Comparison of ENCODE assay signal across 2 cellular contexts in genomic region chr4:73250642-73251041, GRCh38.
TF ChIP-seq lines count a peak whose summit lies in the region.

No MANE protein-coding gene starts in this region.

TF ChIP-seq in HepG2, 621 proteins besides CTCF, POLR2A, EP300 and RAD21:
- 0 out of 2 replicates have a peak, but pooled peaks have one; percentile 47 for TF ChIP-seq FOXP1 (IDR thresholded peaks at IDR 0.05)
- no peak for TF ChIP-seq FOXP1 (CRISPR knock-in tag; IDR thresholded peaks at IDR 0.05)
- no peak for TF ChIP-seq NR2F6 (IDR thresholded peaks at IDR 0.05)
- TF ChIP-seq NR2F6 (CRISPR knock-in tag; IDR thresholded peaks at IDR 0.05), result no peak
TF ChIP-seq in HepG2: peak in this region for 1.

TF ChIP-seq in HEK293T, 16 proteins besides CTCF, POLR2A, EP300 and RAD21:
- TF ChIP-seq PKNOX1 (IDR thresholded peaks at IDR 0.05) (no peak), BHLHE40 (IDR thresholded peaks at IDR 0.05; ENCODE audit: borderline replicate concordance) (no peak), NFRKB (IDR thresholded peaks at IDR 0.05) (no peak), FOXA1 (IDR thresholded peaks at IDR 0.05) (no peak), ARNT (IDR thresholded peaks at IDR 0.05) (no peak)
